Comparison of ENCODE assay signal across 19 cellular contexts in the genomic region with DNA sequence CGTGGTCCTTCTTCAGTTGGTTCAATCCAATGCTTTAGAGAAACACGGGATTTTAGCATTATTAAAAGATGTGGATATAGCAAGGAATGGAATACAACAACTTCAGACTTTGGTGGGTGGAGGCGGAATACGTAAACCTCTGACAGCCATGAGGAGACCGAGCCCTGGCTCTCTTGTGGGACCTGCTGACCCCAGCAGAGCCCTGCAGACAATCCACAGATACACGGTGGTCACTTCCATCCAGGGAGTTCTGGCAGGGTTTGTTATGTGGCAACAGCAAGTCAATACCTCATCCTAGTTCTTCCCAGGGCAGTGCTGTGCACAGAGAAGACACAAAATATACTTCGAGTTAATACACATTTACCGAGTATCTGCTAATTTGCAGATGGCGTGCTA.
"Had no signal": no experiment of that assay in that cellular context is flagged by ENCODE, and none has a peak within 500 bp of the region (broad histone marks: within the 10 kb centered on the region; RNA-seq: fewer than 3 reads in every experiment).

No MANE protein-coding gene starts in this region.

- H3K9me3 Mint-ChIP-seq: effector memory CD8-positive, alpha-beta T cell; immature natural killer cell; natural killer cell had no signal

- H3K9me3 ChIP-seq: esophagus squamous epithelium, gastroesophageal sphincter, left ventricle myocardium inferior, sigmoid colon had no signal

- H3K27ac ChIP-seq: esophagus squamous epithelium, gastroesophageal sphincter, left ventricle myocardium inferior, sigmoid colon, skin epidermis had no signal

- H3K27ac Mint-ChIP-seq: effector memory CD8-positive, alpha-beta T cell; immature natural killer cell; natural killer cell had no signal

- H3K27me3 Mint-ChIP-seq: effector memory CD8-positive, alpha-beta T cell had no signal

- H3K27me3 ChIP-seq: esophagus squamous epithelium, gastroesophageal sphincter, sigmoid colon had no signal

- H3K36me3 Mint-ChIP-seq: natural killer cell had no signal

- ATAC-seq: effector memory CD8-positive, alpha-beta T cell; gastroesophageal sphincter; left cardiac atrium; natural killer cell had no signal

- H3K4me3 ChIP-seq: esophagus squamous epithelium, gastroesophageal sphincter, left ventricle myocardium inferior, lung, sigmoid colon, skin epidermis had no signal

- DNase-seq: central memory CD4-positive, alpha-beta T cell; effector memory CD8-positive, alpha-beta T cell; esophagus squamous epithelium; foreskin fibroblast; glutamatergic neuron; immature natural killer cell; kidney; left cardiac atrium; left ventricle myocardium inferior; mesendoderm; natural killer cell; occipital lobe; sigmoid colon; stimulated activated CD4-positive, alpha-beta T cell treated with anti-CD3 and anti-CD28 coated beads, Interleukin-2, amount 100 ng/mL, for 24 hours; stimulated activated naive CD4-positive, alpha-beta T cell treated with Interleukin-2 at 50 U/mL for 16 hours; trophoblast cell had no signal

- H3K4me3 Mint-ChIP-seq: effector memory CD8-positive, alpha-beta T cell; immature natural killer cell; natural killer cell had no signal
